9 cellular contexts compared by ENCODE assay signal in genomic region chr17:78974635-78975591, GRCh38. TPM values are rescaled to one million over a fixed set of nuclear protein-coding genes. Genes with fewer than 3 reads are reported as not detected.
DNase-seq lines count a peak whose midpoint lies in the region; ATAC-seq, FAIRE-seq and TF ChIP-seq lines count a peak whose summit lies in the region.
"Had no signal": no experiment of that assay in that cellular context is flagged by ENCODE, and none has a peak within 500 bp of the region (broad histone marks: within the 10 kb centered on the region; RNA-seq: fewer than 3 reads in every experiment).

No MANE protein-coding gene starts in this region.

- no peak for TF ChIP-seq CTCF in endothelial cell (IDR thresholded peaks at IDR 0.05; ENCODE audit: unreplicated experiment)

- peaks cover 17% of the 10 kb centered on the region for H3K4me1 Mint-ChIP-seq in endothelial cell (ENCODE audit: unreplicated experiment)
- peaks cover 10% of the 10 kb centered on the region for H3K4me1 Mint-ChIP-seq in activated T-helper 2 cell treated with anti-CD3 and anti-CD28 coated beads, Interferon-gamma antibody, Interleukin-2, Interleukin-4, amounts not matched to agents 10 μg/mL and 5 μg/mL and 100 μg/mL, durations not matched to agents 14 hours and 24 hours and 36 hours (ENCODE audit: low read depth)

- H3K27me3 Mint-ChIP-seq in endothelial cell (ENCODE audit: unreplicated experiment): peaks cover 3% of the 10 kb centered on the region
- no peaks in the 10 kb centered on the region for H3K27me3 Mint-ChIP-seq in activated T-helper 2 cell treated with anti-CD3 and anti-CD28 coated beads, Interferon-gamma antibody, Interleukin-2, Interleukin-4, amounts not matched to agents 10 μg/mL and 5 μg/mL and 100 μg/mL, durations not matched to agents 14 hours and 24 hours and 36 hours (ENCODE audit: low read depth)

- ATAC-seq in HG03097 (IDR thresholded peaks at IDR 0.05; ENCODE audit: low FRiP score, unreplicated experiment) (no peak), HG02852 (IDR thresholded peaks at IDR 0.05; ENCODE audit: unreplicated experiment) (no peak)

- H3K4me3 Mint-ChIP-seq in endothelial cell (ENCODE audit: unreplicated experiment): no peak overlapping the region
- no peak overlapping the region for H3K4me3 Mint-ChIP-seq in activated T-helper 2 cell treated with anti-CD3 and anti-CD28 coated beads, Interferon-gamma antibody, Interleukin-2, Interleukin-4, amounts not matched to agents 10 μg/mL and 5 μg/mL and 100 μg/mL, durations not matched to agents 14 hours and 24 hours and 36 hours (ENCODE audit: low read depth)
- H3K4me3 Mint-ChIP-seq: memory B cell had no signal

- no peaks in the 10 kb centered on the region for H3K9me3 Mint-ChIP-seq in endothelial cell (ENCODE audit: unreplicated experiment)
- no peaks in the 10 kb centered on the region for H3K9me3 Mint-ChIP-seq in activated T-helper 2 cell treated with anti-CD3 and anti-CD28 coated beads, Interferon-gamma antibody, Interleukin-2, Interleukin-4, amounts not matched to agents 10 μg/mL and 5 μg/mL and 100 μg/mL, durations not matched to agents 14 hours and 24 hours and 36 hours
- H3K9me3 Mint-ChIP-seq: memory B cell had no signal

- no peaks in the 10 kb centered on the region for H3K36me3 Mint-ChIP-seq in endothelial cell (ENCODE audit: low read depth, unreplicated experiment)
- H3K36me3 Mint-ChIP-seq in activated T-helper 2 cell treated with anti-CD3 and anti-CD28 coated beads, Interferon-gamma antibody, Interleukin-2, Interleukin-4, amounts not matched to agents 10 μg/mL and 5 μg/mL and 100 μg/mL, durations not matched to agents 14 hours and 24 hours and 36 hours (ENCODE audit: low read depth): peaks cover 12% of the 10 kb centered on the region
- H3K36me3 Mint-ChIP-seq: memory B cell had no signal

- peak; percentile 99 for FAIRE-seq in G401.6 (lab: Jason Lieb, UNC)

- intact Hi-C loops in activated T-helper 2 cell treated with anti-CD3 and anti-CD28 coated beads, Interferon-gamma antibody, Interleukin-2, Interleukin-4, amounts not matched to agents 10 μg/mL and 5 μg/mL and 100 μg/mL, durations not matched to agents 14 hours and 24 hours and 36 hours (cut with micrococcal nuclease): no loop called here

- peak overlapping the region; percentile 13 for H3K27ac Mint-ChIP-seq in endothelial cell (ENCODE audit: unreplicated experiment)
- H3K27ac Mint-ChIP-seq in activated T-helper 2 cell treated with anti-CD3 and anti-CD28 coated beads, Interferon-gamma antibody, Interleukin-2, Interleukin-4, amounts not matched to agents 10 μg/mL and 5 μg/mL and 100 μg/mL, durations not matched to agents 14 hours and 24 hours and 36 hours: no peak overlapping the region
- H3K27ac Mint-ChIP-seq: memory B cell had no signal

- DNase-seq in NCI-H524 (lab: John Stamatoyannopoulos, UW) (peak; percentile 97 to 98), endothelial cell (ENCODE audit: low spot score) (no peak), myocyte (ENCODE audit: low read depth) (peak; percentile 88), GDM1 (lab: John Stamatoyannopoulos, UW) (no peak)
- no peak for DNase-seq in activated T-helper 2 cell treated with anti-CD3 and anti-CD28 coated beads, Interferon-gamma antibody, Interleukin-2, Interleukin-4, amounts not matched to agents 10 μg/mL and 5 μg/mL and 100 μg/mL, durations not matched to agents 14 hours and 24 hours and 36 hours (ENCODE audit: low spot score)

RNA-seq across cellular contexts. Expression of gene LGALS3BP, which starts 4.8 kb away (rescaled TPM):
- total RNA-seq in endothelial cell (ENCODE audit: unreplicated experiment): 12.6 TPM
- total RNA-seq in myocyte: 437 and 456 TPM in 2 replicates
- polyA plus RNA-seq in myocyte (2012): 442 TPM
- total RNA-seq in activated T-helper 2 cell treated with anti-CD3 and anti-CD28 coated beads, Interferon-gamma antibody, Interleukin-2, Interleukin-4, amounts not matched to agents 10 μg/mL and 5 μg/mL and 100 μg/mL, durations not matched to agents 14 hours and 24 hours and 36 hours: 57.5 and 59.3 TPM in 2 replicates

RNA-seq across cellular contexts. Expression of gene CANT1, which starts 34.7 kb away (rescaled TPM):
- 81.6 TPM for total RNA-seq in endothelial cell (ENCODE audit: unreplicated experiment)
- total RNA-seq in myocyte: 42.7 and 51.3 TPM in 2 replicates
- 35.1 TPM for polyA plus RNA-seq in myocyte (2012)
- total RNA-seq in activated T-helper 2 cell treated with anti-CD3 and anti-CD28 coated beads, Interferon-gamma antibody, Interleukin-2, Interleukin-4, amounts not matched to agents 10 μg/mL and 5 μg/mL and 100 μg/mL, durations not matched to agents 14 hours and 24 hours and 36 hours: 55.8 and 71.8 TPM in 2 replicates

RNA-seq across cellular contexts. Expression of gene C1QTNF1, which starts 49.1 kb away (rescaled TPM):
- total RNA-seq in endothelial cell (ENCODE audit: unreplicated experiment) (0.26 TPM), myocyte (1.5 and 1.9 TPM in 2 replicates)
- polyA plus RNA-seq in myocyte (2012): 1.0 TPM
- not detected in 2 replicates for total RNA-seq in activated T-helper 2 cell treated with anti-CD3 and anti-CD28 coated beads, Interferon-gamma antibody, Interleukin-2, Interleukin-4, amounts not matched to agents 10 μg/mL and 5 μg/mL and 100 μg/mL, durations not matched to agents 14 hours and 24 hours and 36 hours

RNA-seq across cellular contexts. Expression of gene TIMP2, which starts 49.7 kb away (rescaled TPM):
- total RNA-seq in endothelial cell (ENCODE audit: unreplicated experiment) (41.5 TPM), myocyte (197 and 208 TPM in 2 replicates)
- 598 TPM for polyA plus RNA-seq in myocyte (2012)
- total RNA-seq in activated T-helper 2 cell treated with anti-CD3 and anti-CD28 coated beads, Interferon-gamma antibody, Interleukin-2, Interleukin-4, amounts not matched to agents 10 μg/mL and 5 μg/mL and 100 μg/mL, durations not matched to agents 14 hours and 24 hours and 36 hours: 0.71 and 0.84 TPM in 2 replicates

Comparison
In these comparisons a context has a peak if more than half of its experiments do, and no peak if none do; other contexts are left out.
1. DNase-seq: peak in NCI-H524 (2 of 2) and myocyte (single experiment); none in endothelial cell (single experiment), GDM1 (single experiment) and activated T-helper 2 cell treated with anti-CD3 and anti-CD28 coated beads, Interferon-gamma antibody, Interleukin-2, Interleukin-4, amounts not matched to agents 10 μg/mL and 5 μg/mL and 100 μg/mL, durations not matched to agents 14 hours and 24 hours and 36 hours (single experiment).